ENCODE assay signal across 8 cellular contexts in genomic region chr2:237662671-237663093, GRCh38. TPM values are rescaled to one million over a fixed set of nuclear protein-coding genes. Genes with fewer than 3 reads are reported as not detected.
DNase-seq lines count a peak whose midpoint lies in the region; ATAC-seq and TF ChIP-seq lines count a peak whose summit lies in the region.

No MANE protein-coding gene starts in this region.

- intact Hi-C loops in cardiac septum (cut with DNase I) (loop anchor here (5.0 kb wide), 1 partner anchor 35 kb away; the partner anchor contains the start of gene LRRFIP1), posterior vena cava (cut with DNase I) (loop anchor here in 1 of 2 donors (5.0 kb wide), 1 partner anchor 40 kb away; no protein-coding TSS in a partner anchor)

- H3K4me2 ChIP-seq in OCI-LY3 (ENCODE audit: low read length): peak overlapping the region; percentile 4; the same call in 1 of the 2 replicates

- DNase-seq in CD4-positive, CD25-positive, alpha-beta regulatory T cell: peak in 2 of 3 donors; percentile 13 to 30
- peak; percentile 50 for DNase-seq in HuH-7 (ENCODE audit: low spot score)
- peak; percentile 55 for DNase-seq in activated naive CD4-positive, alpha-beta T cell treated with anti-CD3 and anti-CD28 coated beads, Interleukin-2, amount 10 ng/mL, durations not matched to agents 7 days and 5 days
- peak; percentile 89 for DNase-seq in cardiac septum (ENCODE audit: low spot score)
- DNase-seq in posterior vena cava (ENCODE audit: low spot score): peak; percentile 95

- no peaks in the 10 kb centered on the region for H3K36me3 Mint-ChIP-seq in CD4-positive, CD25-positive, alpha-beta regulatory T cell
- no peaks in the 10 kb centered on the region for H3K36me3 Mint-ChIP-seq in activated naive CD4-positive, alpha-beta T cell treated with anti-CD3 and anti-CD28 coated beads, Interleukin-2, amount 10 ng/mL, durations not matched to agents 7 days and 5 days

- H3K79me2 ChIP-seq in OCI-LY3 (ENCODE audit: low read length): no peaks in the 10 kb centered on the region

- H3K27ac ChIP-seq in CD4-positive, CD25-positive, alpha-beta regulatory T cell (ENCODE audit: insufficient read depth, low read length, poor library complexity, severe bottlenecking): no peak overlapping the region
- H3K27ac ChIP-seq in OCI-LY3 (ENCODE audit: low read length): no peak overlapping the region

- H3K27ac Mint-ChIP-seq in CD4-positive, CD25-positive, alpha-beta regulatory T cell: peak overlapping the region in 1 of 3 donors; percentile 80
- H3K27ac Mint-ChIP-seq in activated naive CD4-positive, alpha-beta T cell treated with anti-CD3 and anti-CD28 coated beads, Interleukin-2, amount 10 ng/mL, durations not matched to agents 7 days and 5 days: no peak overlapping the region

- no peaks in the 10 kb centered on the region for H4K20me1 ChIP-seq in OCI-LY3 (ENCODE audit: insufficient read depth, low read length)

- no peak for TF ChIP-seq CTCF in OCI-LY3 (IDR thresholded peaks at IDR 0.05; ENCODE audit: low read depth, low read length)

- CTCF ChIA-PET in activated naive CD4-positive, alpha-beta T cell treated with anti-CD3 and anti-CD28 coated beads, Interleukin-2, amount 10 ng/mL, durations not matched to agents 7 days and 5 days (lab: Charles Lee): interaction anchor here (0.8 to 1.1 kb wide), 2 partner anchors 61 to 76 kb away, joined by 3 read pairs; no protein-coding TSS in a partner anchor

- H3K4me1 ChIP-seq in CD4-positive, CD25-positive, alpha-beta regulatory T cell (ENCODE audit: control insufficient read depth, insufficient read depth, low read length, poor library complexity, severe bottlenecking): no peaks in the 10 kb centered on the region
- H3K4me1 ChIP-seq in OCI-LY3 (ENCODE audit: low read length): peaks cover 13% of the 10 kb centered on the region

- peaks cover 13% of the 10 kb centered on the region for H3K27me3 ChIP-seq in CD4-positive, CD25-positive, alpha-beta regulatory T cell (ENCODE audit: control insufficient read depth, insufficient read depth, low read length)
- peaks cover 36% of the 10 kb centered on the region for H3K27me3 ChIP-seq in OCI-LY3 (ENCODE audit: low read depth, low read length)

- peaks cover 0 to 7% (median 4%) of the 10 kb centered on the region in 4 donors for H3K4me1 Mint-ChIP-seq in CD4-positive, CD25-positive, alpha-beta regulatory T cell
- H3K4me1 Mint-ChIP-seq in activated naive CD4-positive, alpha-beta T cell treated with anti-CD3 and anti-CD28 coated beads, Interleukin-2, amount 10 ng/mL, durations not matched to agents 7 days and 5 days: peaks cover 6% of the 10 kb centered on the region

- H2AFZ ChIP-seq in OCI-LY3 (ENCODE audit: low read depth, low read length): no peak overlapping the region

- no peak overlapping the region for H3K9ac ChIP-seq in OCI-LY3 (ENCODE audit: low read length)

- H3K4me3 Mint-ChIP-seq in CD4-positive, CD25-positive, alpha-beta regulatory T cell: no peak overlapping the region
- no peak overlapping the region for H3K4me3 Mint-ChIP-seq in activated naive CD4-positive, alpha-beta T cell treated with anti-CD3 and anti-CD28 coated beads, Interleukin-2, amount 10 ng/mL, durations not matched to agents 7 days and 5 days

- no peak overlapping the region for H3K4me3 ChIP-seq in CD4-positive, CD25-positive, alpha-beta regulatory T cell (ENCODE audit: low read depth, low read length)
- no peak overlapping the region for H3K4me3 ChIP-seq in OCI-LY3 (ENCODE audit: low read length)

- peak; percentile 34 for ATAC-seq in CD4-positive, CD25-positive, alpha-beta regulatory T cell (ENCODE audit: low read depth in 2 of 2)
- ATAC-seq in HG02884 (IDR thresholded peaks at IDR 0.05; ENCODE audit: unreplicated experiment) (no peak), GM19351 (IDR thresholded peaks at IDR 0.05; ENCODE audit: unreplicated experiment) (no peak)

- no peaks in the 10 kb centered on the region for H3K36me3 ChIP-seq in CD4-positive, CD25-positive, alpha-beta regulatory T cell (ENCODE audit: control insufficient read depth, insufficient read depth, low read length)
- H3K36me3 ChIP-seq in OCI-LY3 (replicated peaks; ENCODE audit: low read depth, low read length): no peaks in the 10 kb centered on the region

- peaks cover 0 to 2% (median 0%) of the 10 kb centered on the region in 7 donors for H3K9me3 Mint-ChIP-seq in CD4-positive, CD25-positive, alpha-beta regulatory T cell
- no peaks in the 10 kb centered on the region for H3K9me3 Mint-ChIP-seq in activated naive CD4-positive, alpha-beta T cell treated with anti-CD3 and anti-CD28 coated beads, Interleukin-2, amount 10 ng/mL, durations not matched to agents 7 days and 5 days

- peaks cover 63% of the 10 kb centered on the region for H3K27me3 Mint-ChIP-seq in CD4-positive, CD25-positive, alpha-beta regulatory T cell
- peaks cover 65% of the 10 kb centered on the region for H3K27me3 Mint-ChIP-seq in activated naive CD4-positive, alpha-beta T cell treated with anti-CD3 and anti-CD28 coated beads, Interleukin-2, amount 10 ng/mL, durations not matched to agents 7 days and 5 days

- H3K9me3 ChIP-seq in CD4-positive, CD25-positive, alpha-beta regulatory T cell (ENCODE audit: control insufficient read depth in 2 of 2, low read length in 2 of 2): no peaks in the 10 kb centered on the region
- no peaks in the 10 kb centered on the region for H3K9me3 ChIP-seq in OCI-LY3 (ENCODE audit: insufficient read depth, low read length)

RNA-seq across cellular contexts. Expression of gene LRRFIP1, which starts 35.3 kb away (rescaled TPM):
- 183 TPM for total RNA-seq in CD4-positive, CD25-positive, alpha-beta regulatory T cell
- polyA plus RNA-seq in CD4-positive, CD25-positive, alpha-beta regulatory T cell: 100 to 1,000 TPM in 1 of 4 donors, 10 to 100 TPM in 3; 69.4 to 107 (median 77.1) TPM
- total RNA-seq in cardiac septum (157 TPM), posterior vena cava (100 to 1,000 TPM; 180 to 357 TPM)

Comparison
In these comparisons a context has a peak if more than half of its experiments do, and no peak if none do; other contexts are left out.
1. ATAC-seq: peak in CD4-positive, CD25-positive, alpha-beta regulatory T cell (2 of 2); none in HG02884 (single experiment) and GM19351 (single experiment).
2. DNase-seq: peak in every context shown above with its lines; median percentile 95 in posterior vena cava; 89 in cardiac septum; 55 in activated naive CD4-positive, alpha-beta T cell treated with anti-CD3 and anti-CD28 coated beads, Interleukin-2, amount 10 ng/mL, durations not matched to agents 7 days and 5 days; 50 in HuH-7; 22 in CD4-positive, CD25-positive, alpha-beta regulatory T cell.